ENCODE assay signal across 1 cellular context in the genomic region with DNA sequence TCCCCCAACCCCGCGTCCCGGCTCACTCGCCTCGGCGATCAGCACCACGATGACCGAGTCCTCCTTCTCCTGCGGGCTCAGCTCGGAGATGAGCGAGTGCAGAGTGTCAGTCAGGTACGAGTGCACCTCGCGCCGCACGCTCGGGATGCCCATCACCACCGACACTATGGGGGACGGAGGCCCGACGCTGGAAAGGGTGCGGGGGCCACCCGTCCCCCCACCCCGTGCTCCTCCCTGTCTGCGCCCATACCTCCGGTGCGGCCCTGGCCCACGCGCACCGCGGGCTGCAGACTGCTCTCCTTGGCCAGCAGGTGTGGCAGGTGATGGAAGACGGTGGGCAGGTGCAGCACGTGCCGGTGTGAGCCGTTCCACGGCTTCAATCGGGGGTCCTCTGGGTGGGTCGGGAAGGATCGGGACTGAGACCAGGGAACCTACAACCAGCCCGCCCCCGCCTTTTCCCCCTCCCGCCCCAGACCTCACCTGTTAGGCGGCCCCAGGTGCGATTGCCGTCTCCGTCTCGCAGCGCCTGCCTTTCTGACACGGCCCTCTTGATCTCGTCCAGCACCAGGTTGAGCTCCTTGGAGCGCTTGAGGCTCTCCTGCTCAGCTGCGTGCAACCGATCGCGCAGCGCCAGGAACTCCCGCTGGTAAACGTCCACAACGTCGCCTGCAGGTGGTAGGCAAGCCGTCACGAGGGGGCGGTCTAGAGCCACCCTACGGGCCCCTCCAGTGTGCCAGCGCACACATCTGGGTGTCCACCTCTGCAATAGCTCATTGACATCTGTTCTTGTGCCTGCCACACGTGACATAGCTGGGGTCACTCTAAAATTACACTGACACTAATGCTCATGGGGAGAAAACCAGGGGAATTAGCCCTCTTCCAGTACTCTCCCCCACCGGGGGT.
TF ChIP-seq lines count a peak whose summit lies in the region.

No MANE protein-coding gene starts in this region.

TF ChIP-seq in HCT116, 20 proteins besides CTCF, POLR2A, EP300 and RAD21:
- TF ChIP-seq JUND (IDR thresholded peaks at IDR 0.05) = no peak
- TF ChIP-seq POLR2AphosphoS5 (IDR thresholded peaks at IDR 0.05; ENCODE audit: low read depth, low read length) = peak; percentile 48
